15 cellular contexts compared by ENCODE assay signal in the genomic region with DNA sequence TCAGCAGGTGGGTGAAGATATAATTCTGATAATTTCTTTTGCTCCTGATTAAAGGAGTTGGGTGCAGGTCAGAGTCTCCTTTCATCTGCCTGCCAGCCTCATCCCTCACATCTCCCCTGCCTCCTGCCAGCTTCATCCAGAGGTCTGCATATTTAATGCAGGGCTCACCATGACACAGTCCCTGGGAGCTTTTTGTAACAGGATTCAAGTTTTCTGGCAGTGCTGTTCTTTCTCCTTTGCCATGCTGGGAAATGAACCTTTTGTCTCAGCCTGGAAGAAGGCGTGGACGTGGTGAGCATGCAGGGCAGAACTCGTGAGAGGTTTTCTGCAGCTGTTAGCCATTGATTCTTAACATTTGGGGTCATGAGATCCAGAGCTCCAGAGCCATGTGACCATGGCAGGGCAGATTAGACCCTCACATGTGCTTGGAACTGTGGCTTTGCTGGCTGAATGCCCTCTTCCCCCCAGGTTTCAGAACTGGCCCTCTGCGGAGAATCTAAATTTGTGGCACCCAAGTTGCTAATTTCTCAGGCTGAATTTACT. TPM values are rescaled to one million over a fixed set of nuclear protein-coding genes. Genes with fewer than 3 reads are reported as not detected.
"Had no signal": no experiment of that assay in that cellular context is flagged by ENCODE, and none has a peak within 500 bp of the region (broad histone marks: within the 10 kb centered on the region; RNA-seq: fewer than 3 reads in every experiment).

No MANE protein-coding gene starts in this region.

- H3K4me3 ChIP-seq: coronary artery, gastroesophageal sphincter, testis had no signal

- DNase-seq: activated CD4-positive, alpha-beta memory T cell treated with anti-CD3 and anti-CD28 coated beads, Interleukin-2, amount 10 ng/mL, durations not matched to agents 7 days and 5 days; activated CD4-positive, alpha-beta T cell treated with anti-CD3 and anti-CD28 coated beads for 36 hours; activated naive CD4-positive, alpha-beta T cell treated with anti-CD3 and anti-CD28 coated beads for 36 hours; effector CD8-positive, alpha-beta T cell; kidney glomerular epithelial cell; naive thymus-derived CD8-positive, alpha-beta T cell; stimulated activated CD4-positive, alpha-beta T cell treated with anti-CD3 and anti-CD28 coated beads, Interleukin-4, amount 100 ng/mL, for 1 hour; T-helper 9 cell; testis had no signal

- H3K9me3 Mint-ChIP-seq: activated CD4-positive, alpha-beta memory T cell treated with anti-CD3 and anti-CD28 coated beads, Interleukin-2, amount 10 ng/mL, durations not matched to agents 7 days and 5 days; activated naive CD4-positive, alpha-beta T cell treated with anti-CD3 and anti-CD28 coated beads for 36 hours had no signal

- H3K27ac Mint-ChIP-seq: activated CD4-positive, alpha-beta memory T cell treated with anti-CD3 and anti-CD28 coated beads, Interleukin-2, amount 10 ng/mL, durations not matched to agents 7 days and 5 days; activated CD4-positive, alpha-beta T cell treated with anti-CD3 and anti-CD28 coated beads for 36 hours; activated naive CD4-positive, alpha-beta T cell treated with anti-CD3 and anti-CD28 coated beads for 36 hours; mesothelial cell of epicardium; stimulated activated naive CD8-positive, alpha-beta T cell treated with anti-CD3 and anti-CD28 coated beads, Interleukin-15, Interleukin-2, amounts not matched to agents 100 ng/mL and 50 ng/mL, for 24 hours had no signal

- FAIRE-seq: urothelium cell line had no signal

- H3K36me3 ChIP-seq: gastroesophageal sphincter had no signal

- H3K27ac ChIP-seq: coronary artery, epithelial cell of prostate, gastroesophageal sphincter, testis had no signal

- ATAC-seq: activated CD4-positive, alpha-beta T cell treated with anti-CD3 and anti-CD28 coated beads for 36 hours; gastroesophageal sphincter; naive thymus-derived CD8-positive, alpha-beta T cell had no signal

- H3K4me1 ChIP-seq: gastroesophageal sphincter, testis had no signal

- H3K9me3 ChIP-seq: gastroesophageal sphincter, testis had no signal

- H3K27me3 ChIP-seq: gastroesophageal sphincter, testis had no signal

RNA-seq across cellular contexts. Expression of a gene that starts 2.9 kb away (rescaled TPM):
- total RNA-seq: activated naive CD4-positive, alpha-beta T cell treated with anti-CD3 and anti-CD28 coated beads for 36 hours; mesothelial cell of epicardium; naive thymus-derived CD8-positive, alpha-beta T cell had no signal
